1 cellular context compared by ENCODE assay signal in genomic region chr7:23072043-23072442, GRCh38.
TF ChIP-seq lines count a peak whose summit lies in the region.

No MANE protein-coding gene starts in this region.

TF ChIP-seq in H1, 55 proteins besides CTCF, POLR2A, EP300 and RAD21 (continued from another document):
- TF ChIP-seq, protein P1, sequence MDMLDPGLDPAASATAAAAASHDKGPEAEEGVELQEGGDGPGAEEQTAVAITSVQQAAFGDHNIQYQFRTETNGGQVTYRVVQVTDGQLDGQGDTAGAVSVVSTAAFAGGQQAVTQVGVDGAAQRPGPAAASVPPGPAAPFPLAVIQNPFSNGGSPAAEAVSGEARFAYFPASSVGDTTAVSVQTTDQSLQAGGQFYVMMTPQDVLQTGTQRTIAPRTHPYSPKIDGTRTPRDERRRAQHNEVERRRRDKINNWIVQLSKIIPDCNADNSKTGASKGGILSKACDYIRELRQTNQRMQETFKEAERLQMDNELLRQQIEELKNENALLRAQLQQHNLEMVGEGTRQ (IDR thresholded peaks at IDR 0.05; ENCODE audit: low read length) = no peak
- no peak for TF ChIP-seq HDAC6 (IDR thresholded peaks at IDR 0.05; ENCODE audit: low read depth, low read length)
- TF ChIP-seq KDM5A (IDR thresholded peaks at IDR 0.05; ENCODE audit: low read length) = no peak
- no peak for TF ChIP-seq KDM1A (IDR thresholded peaks at IDR 0.05; ENCODE audit: borderline replicate concordance, low read length)
- no peak for TF ChIP-seq BCL11A (IDR thresholded peaks at IDR 0.05; ENCODE audit: low read depth in 2 of 2, low read length in 2 of 2)
- no peak for TF ChIP-seq BRCA1 (IDR thresholded peaks at IDR 0.05; ENCODE audit: low read depth, low read length)
- no peak for TF ChIP-seq SP2 (IDR thresholded peaks at IDR 0.05; ENCODE audit: low read length)
